ENCODE assay signal across 8 cellular contexts in the genomic region with DNA sequence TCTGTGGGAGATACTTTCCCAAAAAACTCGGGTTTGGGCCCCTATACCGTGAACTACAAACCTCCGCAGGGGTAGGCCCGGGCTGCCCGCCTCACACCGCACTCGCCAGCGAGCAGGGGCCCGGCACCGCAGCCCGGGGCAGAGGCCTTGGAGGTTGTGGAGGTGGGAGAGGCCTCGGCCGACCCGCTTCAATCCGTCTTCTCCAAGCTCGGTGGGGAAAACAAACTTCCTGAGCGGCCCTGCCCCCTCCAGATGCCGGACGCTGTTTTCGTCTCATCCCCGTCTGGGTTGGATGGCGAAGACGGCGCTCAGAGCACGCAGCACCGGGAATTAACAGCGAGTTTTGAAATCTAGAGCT. TPM values are rescaled to one million over a fixed set of nuclear protein-coding genes. Genes with fewer than 3 reads are reported as not detected.
DNase-seq lines count a peak whose midpoint lies in the region; ATAC-seq and TF ChIP-seq lines count a peak whose summit lies in the region.

No MANE protein-coding gene starts in this region.

- H2BK12ac ChIP-seq in neuronal stem cell (ENCODE audit: low read length), result peak overlapping the region; percentile 58

- H2AFZ ChIP-seq in fibroblast of lung (ENCODE audit: low read length) (peak overlapping the region; percentile 54), neuronal stem cell (ENCODE audit: low read length) (peak overlapping the region; percentile 98)

- no peaks in the 10 kb centered on the region for H3K4me1 ChIP-seq in ES-I3 (ENCODE audit: insufficient read depth, low read length)
- peaks cover 11% of the 10 kb centered on the region for H3K4me1 ChIP-seq in HUES6 (ENCODE audit: control insufficient read depth, insufficient read depth, low read length)
- no peaks in the 10 kb centered on the region for H3K4me1 ChIP-seq in fibroblast of lung (ENCODE audit: control insufficient read depth, extremely low read depth, insufficient read depth, low read length)
- H3K4me1 ChIP-seq in neuronal stem cell (ENCODE audit: control insufficient read depth in 2 of 2, insufficient read depth in 1 of 2, low read depth in 1 of 2, low read length in 2 of 2), result peaks cover 3 to 16% of the 10 kb centered on the region in 2 donors
- H3K4me1 ChIP-seq in aorta (ENCODE audit: control insufficient read depth in 1 of 2, insufficient read depth in 2 of 2, low read length in 2 of 2), result no peaks in the 10 kb centered on the region

- peak overlapping the region; percentile 1 for H3K14ac ChIP-seq in neuronal stem cell (ENCODE audit: low read length)

- peak; percentile 77 for DNase-seq in activated CD8-positive, alpha-beta memory T cell treated with anti-CD3 and anti-CD28 coated beads, Interleukin-2, amount 50 U/mL, for 48 hours
- DNase-seq in fibroblast of lung (ENCODE audit: low read depth in 2 of 2) (peak in 1 of 2 donors; percentile 10), neuronal stem cell (ENCODE audit: low spot score) (no peak), aorta (peak; percentile 57 to 80), NCI-H128 (lab: John Stamatoyannopoulos, UW; ENCODE audit: unreplicated experiment) (no peak)

- peaks cover 10% of the 10 kb centered on the region for H3K79me2 ChIP-seq in fibroblast of lung (ENCODE audit: control insufficient read depth, insufficient read depth, low read length)

- H3K36me3 ChIP-seq in ES-I3 (ENCODE audit: insufficient read depth, low read length), result no peaks in the 10 kb centered on the region
- no peaks in the 10 kb centered on the region for H3K36me3 ChIP-seq in HUES6 (ENCODE audit: control insufficient read depth, insufficient read depth, low read length)
- no peaks in the 10 kb centered on the region for H3K36me3 ChIP-seq in fibroblast of lung (ENCODE audit: control insufficient read depth, insufficient read depth, low read length)
- no peaks in the 10 kb centered on the region for H3K36me3 ChIP-seq in neuronal stem cell (replicated peaks in 1 of 2; ENCODE audit: control insufficient read depth in 2 of 2, insufficient read depth in 2 of 2, low read length in 2 of 2)
- H3K36me3 ChIP-seq in aorta (ENCODE audit: control insufficient read depth in 1 of 2, insufficient read depth in 2 of 2, low read length in 1 of 2), result no peaks in the 10 kb centered on the region

- H3K23ac ChIP-seq in neuronal stem cell (ENCODE audit: low read depth, low read length, poor library complexity), result no peak overlapping the region

- no peak overlapping the region for H2AK5ac ChIP-seq in neuronal stem cell (ENCODE audit: low read depth, low read length)

- peak overlapping the region; percentile 61 for H3K4me2 ChIP-seq in fibroblast of lung (ENCODE audit: extremely low read depth, insufficient read depth, low read length)
- H3K4me2 ChIP-seq in neuronal stem cell (ENCODE audit: insufficient read depth, low read length, poor library complexity, severe bottlenecking), result peak overlapping the region; percentile 92

- peak overlapping the region; percentile 90 for H3K9ac ChIP-seq in ES-I3 (ENCODE audit: low read depth, low read length)
- peak overlapping the region; percentile 89 for H3K9ac ChIP-seq in HUES6 (ENCODE audit: low read length)
- H3K9ac ChIP-seq in fibroblast of lung (ENCODE audit: insufficient read depth, low read length), result peak overlapping the region; percentile 69
- peak overlapping the region; percentile 78 for H3K9ac ChIP-seq in neuronal stem cell (ENCODE audit: low read depth, low read length, poor library complexity)

- H3K27me3 ChIP-seq in HUES6 (ENCODE audit: control insufficient read depth, insufficient read depth, low read length), result no peaks in the 10 kb centered on the region
- no peaks in the 10 kb centered on the region for H3K27me3 ChIP-seq in fibroblast of lung (ENCODE audit: control insufficient read depth, insufficient read depth, low read length)
- peaks cover 0 to 2% (median 0%) of the 10 kb centered on the region in 3 experiments for H3K27me3 ChIP-seq in neuronal stem cell (ENCODE audit: control insufficient read depth in 3 of 3, insufficient read depth in 3 of 3, low read depth in 1 of 3, low read length in 3 of 3)
- H3K27me3 ChIP-seq in aorta (ENCODE audit: control insufficient read depth in 1 of 2, insufficient read depth in 2 of 2, low read length in 1 of 2), result no peaks in the 10 kb centered on the region

- H4K8ac ChIP-seq in neuronal stem cell (ENCODE audit: low read depth, low read length), result peak overlapping the region; percentile 4

- H3K9me3 ChIP-seq in ES-I3 (ENCODE audit: control insufficient read depth, insufficient read depth, low read length) (no peaks in the 10 kb centered on the region), HUES6 (ENCODE audit: control insufficient read depth, insufficient read depth, low read depth, low read length) (peaks cover 6% of the 10 kb centered on the region; the same call in 1 of the 2 replicates), fibroblast of lung (ENCODE audit: control insufficient read depth, insufficient read depth, low read depth, low read length) (no peaks in the 10 kb centered on the region), neuronal stem cell (replicated peaks in 1 of 2; ENCODE audit: control insufficient read depth in 2 of 2, insufficient read depth in 1 of 2, low read depth in 1 of 2, low read length in 2 of 2) (peaks cover 2% of the 10 kb centered on the region in 2 donors), aorta (ENCODE audit: control insufficient read depth, low read length) (no peaks in the 10 kb centered on the region)

- no peak for TF ChIP-seq CTCF in fibroblast of lung (conservative IDR thresholded peaks at IDR 0.05 in 1 of 2, IDR thresholded peaks at IDR 0.05 in 1 of 2; ENCODE audit: low read depth in 1 of 2, low read length in 2 of 2)

- H3K27ac ChIP-seq in HUES6 (ENCODE audit: low read depth, low read length), result no peak overlapping the region
- peak overlapping the region; percentile 68 for H3K27ac ChIP-seq in fibroblast of lung (ENCODE audit: insufficient read depth, low read length)
- peak overlapping the region; percentile 49 for H3K27ac ChIP-seq in neuronal stem cell (replicated peaks; ENCODE audit: low read length)
- no peak overlapping the region for H3K27ac ChIP-seq in aorta (ENCODE audit: low read depth in 1 of 2, low read length in 2 of 2)

- no peaks in the 10 kb centered on the region for H3K79me1 ChIP-seq in neuronal stem cell (ENCODE audit: low read depth, low read length)

- H2BK15ac ChIP-seq in neuronal stem cell (ENCODE audit: low read length), result peak overlapping the region; percentile 85

- H4K20me1 ChIP-seq in fibroblast of lung (ENCODE audit: control insufficient read depth, extremely low read depth, insufficient read depth, low read length), result no peaks in the 10 kb centered on the region

- intact Hi-C loops in aorta (cut with DNase I), result no loop called here

- no peak overlapping the region for H3K4ac ChIP-seq in neuronal stem cell (ENCODE audit: low read length)

- peak overlapping the region; percentile 98 for H3K18ac ChIP-seq in neuronal stem cell (ENCODE audit: low read length)

- no peak overlapping the region for H2BK120ac ChIP-seq in neuronal stem cell (ENCODE audit: low read depth, low read length)

- no peak overlapping the region for H4K91ac ChIP-seq in neuronal stem cell (ENCODE audit: low read depth, low read length, poor library complexity)

- H2BK5ac ChIP-seq in neuronal stem cell (ENCODE audit: low read length), result peak overlapping the region; percentile 29

- WGBS in neuronal stem cell (ENCODE audit: extremely low coverage in 2 of 2, insufficient read length in 2 of 2, insufficient replicate concordance in 1 of 2), 2 donors, result no CpG with 5 or more reads among the region's 27 CpGs
- WGBS in aorta, 2 donors, result 17 to 21% methylated on average over 27 of the region's 27 CpGs

- ATAC-seq in GM21619 (IDR thresholded peaks at IDR 0.05; ENCODE audit: unreplicated experiment), result peak; percentile 21
- ATAC-seq in aorta (ENCODE audit: low FRiP score), result peak; percentile 58

- H3K4me3 ChIP-seq in HUES6 (ENCODE audit: low read depth, low read length), result peak overlapping the region; percentile 64
- peak overlapping the region; percentile 47 to 74 (median 62) for H3K4me3 ChIP-seq in fibroblast of lung (replicated peaks in 1 of 4; ENCODE audit: control extremely low read depth in 1 of 4, insufficient read depth in 1 of 4, low read depth in 3 of 4, low read length in 4 of 4)
- H3K4me3 ChIP-seq in neuronal stem cell (ENCODE audit: low read length in 2 of 2), result peak overlapping the region; percentile 61 to 97
- peak overlapping the region; percentile 50 to 77 for H3K4me3 ChIP-seq in aorta (ENCODE audit: low read length in 2 of 2)

RNA-seq across cellular contexts. Expression of a gene that starts 0.4 kb away (rescaled TPM):
- total RNA-seq in fibroblast of lung (20.3 and 20.6 TPM in 2 replicates), aorta (10 to 100 TPM; 12.5 to 25.6 TPM)
- polyA plus RNA-seq in fibroblast of lung (19.0 and 27.4 TPM in 2 replicates), aorta (1 to 10 TPM; 2.7 to 4.1 TPM)
- 27.4 and 35.5 TPM in 2 replicates for polyA plus RNA-seq in fibroblast of lung (2012)
- 2.0 and 2.7 TPM in 2 replicates for polyA minus RNA-seq in fibroblast of lung (ENCODE audit: low replicate concordance)
- 25.3 TPM for polyA plus RNA-seq in neuronal stem cell (2013, experiment 1 of 2)
- polyA plus RNA-seq in neuronal stem cell (2013, experiment 2 of 2), result 24.6 TPM

Comparison
In these comparisons a context has a peak if more than half of its experiments do, and no peak if none do; other contexts are left out.
1. H3K27ac ChIP-seq: peak in fibroblast of lung (single experiment) and neuronal stem cell (single experiment); none in HUES6 (single experiment) and aorta (0 of 2).
2. DNase-seq: peak in activated CD8-positive, alpha-beta memory T cell treated with anti-CD3 and anti-CD28 coated beads, Interleukin-2, amount 50 U/mL, for 48 hours (single experiment) and aorta (2 of 2); none in neuronal stem cell (single experiment) and NCI-H128 (single experiment).
3. Peak in every context shown above with its lines, with median percentiles within 50 percentile points of each other: H3K9ac ChIP-seq and H3K4me3 ChIP-seq.